In the genomic region with DNA sequence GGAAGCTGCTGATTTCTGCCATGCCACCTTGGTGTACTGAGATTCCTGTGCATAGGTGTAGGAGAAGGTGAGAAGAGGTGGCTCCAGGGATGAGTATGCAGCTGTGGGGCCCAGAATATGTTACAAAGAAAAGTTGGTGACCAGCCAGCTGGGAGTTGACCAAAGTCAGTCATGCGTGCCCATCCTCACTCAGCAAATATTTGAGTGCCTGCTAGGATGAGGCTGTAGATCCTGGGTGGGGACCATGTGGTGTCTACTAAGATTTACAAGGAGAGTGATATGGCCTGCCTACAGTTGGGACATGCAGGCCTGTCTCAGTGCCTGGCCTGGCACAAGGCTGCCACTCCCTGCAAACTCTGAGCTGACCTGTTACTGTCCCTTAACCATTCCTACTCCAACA, we compare ENCODE assay signal across 10 cellular contexts. TPM values are rescaled to one million over a fixed set of nuclear protein-coding genes. Genes with fewer than 3 reads are reported as not detected.
A peak's percentile ranks its signal among the peaks of the same experiment; 100 is the strongest.
DNase-seq lines count a peak whose midpoint lies in the region; TF ChIP-seq lines count a peak whose summit lies in the region.
"Had no signal": no experiment of that assay in that cellular context is flagged by ENCODE, and none has a peak within 500 bp of the region (broad histone marks: within the 10 kb centered on the region; RNA-seq: fewer than 3 reads in every experiment).

No MANE protein-coding gene starts in this region.

- H3K4me3 Mint-ChIP-seq in Caco-2 (ENCODE audit: unreplicated experiment) (no peak overlapping the region), MCF 10A (ENCODE audit: unreplicated experiment) (no peak overlapping the region), nephron (no peak overlapping the region)

- H3K9me3 ChIP-seq in Caco-2 (peaks cover 3% of the 10 kb centered on the region; the same call in 1 of the 2 replicates), MG63 (no peaks in the 10 kb centered on the region)

- no peaks in the 10 kb centered on the region for H3K27me3 Mint-ChIP-seq in Caco-2 (ENCODE audit: insufficient read depth, unreplicated experiment)
- no peaks in the 10 kb centered on the region for H3K27me3 Mint-ChIP-seq in MCF 10A (ENCODE audit: insufficient read depth, unreplicated experiment)
- H3K27me3 Mint-ChIP-seq in nephron (ENCODE audit: low read depth), result no peaks in the 10 kb centered on the region

- TF ChIP-seq CTCF in Caco-2 (IDR thresholded peaks at IDR 0.05; ENCODE audit: insufficient read depth in 1 of 2, low read depth in 1 of 2, low read length in 1 of 2, severe bottlenecking in 1 of 2, unreplicated experiment in 1 of 2) (no peak), MCF 10A (IDR thresholded peaks at IDR 0.05; ENCODE audit: unreplicated experiment) (no peak), nephron (IDR thresholded peaks at IDR 0.05; ENCODE audit: unreplicated experiment in 3 of 3) (no peak)

- H3K27me3 ChIP-seq in Caco-2 (replicated peaks; ENCODE audit: control insufficient read depth, insufficient read depth, low read length), result no peaks in the 10 kb centered on the region
- H3K27me3 ChIP-seq in MG63, result no peaks in the 10 kb centered on the region
- H3K27me3 ChIP-seq: cardiac muscle cell had no signal

- POLR2A ChIA-PET in Caco-2 (lab: Charles Lee) (interaction anchor here (0.6 kb wide), 1 partner anchor 8 kb away, joined by 3 read pairs; no protein-coding TSS in a partner anchor), MCF 10A (lab: Yijun Ruan, JAX) (interaction anchor here (0.6 to 13.5 kb wide), 11 partner anchors 8 to 113 kb away, joined by 3 to 164 read pairs (median 5); a partner anchor contains a TSS)

- CTCF ChIA-PET in Caco-2 (lab: Charles Lee) (no interaction called here), MCF 10A (lab: Yijun Ruan, JAX) (no interaction called here)

- intact Hi-C loops in Caco-2 (cut with micrococcal nuclease; ENCODE audit: unreplicated experiment) (no loop called here), MCF 10A (cut with micrococcal nuclease) (no loop called here)

- H3K27ac Mint-ChIP-seq in Caco-2 (ENCODE audit: unreplicated experiment) (no peak overlapping the region), MCF 10A (ENCODE audit: low read depth, unreplicated experiment) (peak overlapping the region; percentile 82), nephron (peak overlapping the region in 2 of 3 experiments; percentile 27 to 85)

- H3K36me3 Mint-ChIP-seq in Caco-2 (ENCODE audit: insufficient read depth, unreplicated experiment) (peaks cover 4% of the 10 kb centered on the region), MCF 10A (ENCODE audit: insufficient read depth, unreplicated experiment) (peaks cover 36% of the 10 kb centered on the region), nephron (ENCODE audit: low read depth) (peaks cover 41% of the 10 kb centered on the region)

- H3K4me1 Mint-ChIP-seq in Caco-2 (ENCODE audit: low read depth, unreplicated experiment) (no peaks in the 10 kb centered on the region), MCF 10A (ENCODE audit: insufficient read depth, unreplicated experiment) (peaks cover 34% of the 10 kb centered on the region), nephron (no peaks in the 10 kb centered on the region)

- no peaks in the 10 kb centered on the region for H3K36me3 ChIP-seq in Caco-2 (ENCODE audit: control insufficient read depth, insufficient read depth, low read length)
- peaks cover 56% of the 10 kb centered on the region for H3K36me3 ChIP-seq in MG63
- H3K36me3 ChIP-seq: cardiac muscle cell had no signal

- BruUV-seq in Caco-2 (replicated peaks; lab: Mats Ljungman, UMichigan), result no TSS peak
- BruUV-seq in MCF 10A (replicated peaks; lab: Mats Ljungman, UMichigan), result no TSS peak

- H3K4me1 ChIP-seq in Caco-2, result 0 out of 2 replicates have a peak, but pooled peaks cover 3% of the 10 kb centered on the region

- peak; percentile 33 to 37 for DNase-seq in Caco-2
- peak; percentile 80 for DNase-seq in MG63
- DNase-seq in MCF 10A (ENCODE audit: unreplicated experiment), result peak; percentile 81
- no peak for DNase-seq in NCI-H524 treated with DMSO at 0.1 percent for 48 hours (lab: John Stamatoyannopoulos, UW)
- DNase-seq in stimulated activated CD4-positive, alpha-beta T cell treated with anti-CD3 and anti-CD28 coated beads, Interleukin-2, amount 100 ng/mL, for 48 hours, result no peak
- no peak for DNase-seq in activated CD4-positive, alpha-beta T cell treated with anti-CD3 and anti-CD28 coated beads for 1 hour
- no peak for DNase-seq in NCI-H187 treated with DMSO at 0.1 percent for 48 hours (lab: John Stamatoyannopoulos, UW)
- DNase-seq: activated CD4-positive, alpha-beta T cell treated with anti-CD3 and anti-CD28 coated beads, Interleukin-2, amount 50 U/mL, for 4 hours had no signal

- no peak overlapping the region for H3K4me3 ChIP-seq in Caco-2 (ENCODE audit: low read depth, low read length)
- no peak overlapping the region for H3K4me3 ChIP-seq in MG63
- H3K4me3 ChIP-seq: cardiac muscle cell had no signal

- H3K9me3 Mint-ChIP-seq in Caco-2 (ENCODE audit: unreplicated experiment) (no peaks in the 10 kb centered on the region), MCF 10A (ENCODE audit: unreplicated experiment) (no peaks in the 10 kb centered on the region), nephron (peaks cover 4% of the 10 kb centered on the region)

RNA-seq across cellular contexts. Expression of a gene that starts 19.4 kb away (rescaled TPM):
- 27.8 and 30.3 TPM in 2 replicates for total RNA-seq in Caco-2 (2022)
- 39.1 and 46.0 TPM in 2 replicates for total RNA-seq in MG63 (2014; rRNA removed; shearing (Covaris generic); ENCODE audit: low replicate concordance)
- 34.6 and 44.8 TPM in 2 replicates for total RNA-seq in MCF 10A (2022)

RNA-seq across cellular contexts. Expression of a gene that starts 32.8 kb away (rescaled TPM):
- total RNA-seq in Caco-2 (2022) (34.8 and 36.3 TPM in 2 replicates), MCF 10A (2022) (74.4 and 126 TPM in 2 replicates)
- 5.3 and 7.9 TPM in 2 replicates for total RNA-seq in MG63 (2014; rRNA removed; shearing (Covaris generic); ENCODE audit: low replicate concordance)

RNA-seq across cellular contexts. Expression of a gene that starts 39.0 kb away (rescaled TPM):
- total RNA-seq in Caco-2 (2022) (not detected in 2 replicates), MCF 10A (2022) (not detected in 2 replicates)
- not detected in 2 replicates for total RNA-seq in MG63 (2014; rRNA removed; shearing (Covaris generic); ENCODE audit: low replicate concordance)

RNA-seq across cellular contexts. Expression of a gene that starts 56.6 kb away (rescaled TPM):
- total RNA-seq in Caco-2 (2022) (6.8 and 7.8 TPM in 2 replicates), MCF 10A (2022) (0.61 and 0.66 TPM in 2 replicates)
- total RNA-seq in MG63 (2014; rRNA removed; shearing (Covaris generic); ENCODE audit: low replicate concordance), result not detected in 2 replicates

Comparison
In these comparisons a context has a peak if more than half of its experiments do, and no peak if none do; other contexts are left out.
1. DNase-seq: peak in Caco-2 (2 of 2), MG63 (single experiment) and MCF 10A (single experiment); none in NCI-H524 treated with DMSO at 0.1 percent for 48 hours (single experiment), stimulated activated CD4-positive, alpha-beta T cell treated with anti-CD3 and anti-CD28 coated beads, Interleukin-2, amount 100 ng/mL, for 48 hours (0 of 2), activated CD4-positive, alpha-beta T cell treated with anti-CD3 and anti-CD28 coated beads for 1 hour (single experiment) and NCI-H187 treated with DMSO at 0.1 percent for 48 hours (single experiment).